In genomic region chr11:121236115-121237001, GRCh38 we compare ENCODE assay signal across 9 cellular contexts. TPM values are rescaled to one million over a fixed set of nuclear protein-coding genes. Genes with fewer than 3 reads are reported as not detected.
DNase-seq lines count a peak whose midpoint lies in the region; ATAC-seq and TF ChIP-seq lines count a peak whose summit lies in the region.
"Had no signal": no experiment of that assay in that cellular context is flagged by ENCODE, and none has a peak within 500 bp of the region (broad histone marks: within the 10 kb centered on the region; RNA-seq: fewer than 3 reads in every experiment).

No MANE protein-coding gene starts in this region.

- no peak overlapping the region for H3K27ac Mint-ChIP-seq in CD4-positive, alpha-beta memory T cell
- no peak overlapping the region for H3K27ac Mint-ChIP-seq in central memory CD8-positive, alpha-beta T cell (ENCODE audit: low read depth)

- H3K4me1 Mint-ChIP-seq in CD4-positive, alpha-beta memory T cell, result peaks cover 5 to 14% (median 9%) of the 10 kb centered on the region in 4 donors
- H3K4me1 Mint-ChIP-seq in central memory CD8-positive, alpha-beta T cell, result peaks cover 6% of the 10 kb centered on the region

- peak; percentile 71 for ATAC-seq in GM19467 (IDR thresholded peaks at IDR 0.05; ENCODE audit: unreplicated experiment)
- peak; percentile 77 for ATAC-seq in HG03442 (IDR thresholded peaks at IDR 0.05; ENCODE audit: unreplicated experiment)
- ATAC-seq in central memory CD8-positive, alpha-beta T cell (replicated peaks; ENCODE audit: extremely low read depth, poor library complexity, severe bottlenecking), result no peak

- peaks cover 10% of the 10 kb centered on the region for H3K27me3 ChIP-seq in CD4-positive, alpha-beta memory T cell (ENCODE audit: insufficient read depth, low read length)

- H3K4me1 ChIP-seq in CD4-positive, alpha-beta memory T cell (ENCODE audit: insufficient read depth, low read length), result peaks cover 5% of the 10 kb centered on the region

- no peak for DNase-seq in CD4-positive, alpha-beta memory T cell
- no peak for DNase-seq in central memory CD8-positive, alpha-beta T cell (ENCODE audit: low spot score in 2 of 2)
- no peak for DNase-seq in foreskin fibroblast
- no peak for DNase-seq in NCI-H748 (lab: John Stamatoyannopoulos, UW; ENCODE audit: unreplicated experiment)
- DNase-seq in DMS 273 treated with DMSO at 0.1 percent for 48 hours (lab: John Stamatoyannopoulos, UW), result no peak
- no peak for DNase-seq in DMS114 treated with DMSO at 0.1 percent for 48 hours (lab: John Stamatoyannopoulos, UW; ENCODE audit: unreplicated experiment)

- TF ChIP-seq CTCF in foreskin fibroblast (IDR thresholded peaks at IDR 0.05; ENCODE audit: low read depth, low read length), result no peak

- peaks cover 0 to 2% (median 0%) of the 10 kb centered on the region in 8 donors for H3K9me3 Mint-ChIP-seq in CD4-positive, alpha-beta memory T cell
- H3K9me3 Mint-ChIP-seq in central memory CD8-positive, alpha-beta T cell, result no peaks in the 10 kb centered on the region

- H3K36me3 ChIP-seq in CD4-positive, alpha-beta memory T cell (ENCODE audit: insufficient read depth, low read length), result no peaks in the 10 kb centered on the region
- H3K36me3 ChIP-seq: neutrophil had no signal

- H3K27ac ChIP-seq in CD4-positive, alpha-beta memory T cell (ENCODE audit: low read depth, low read length), result no peak overlapping the region
- H3K27ac ChIP-seq: neutrophil had no signal

- no peak overlapping the region for H3K4me3 ChIP-seq in CD4-positive, alpha-beta memory T cell (ENCODE audit: low read length in 2 of 2)
- H3K4me3 ChIP-seq in foreskin fibroblast (ENCODE audit: low read depth in 1 of 2, low read length in 2 of 2), result no peak overlapping the region

- peaks cover 19 to 29% of the 10 kb centered on the region in 2 donors for H3K27me3 Mint-ChIP-seq in CD4-positive, alpha-beta memory T cell
- peaks cover 45% of the 10 kb centered on the region for H3K27me3 Mint-ChIP-seq in central memory CD8-positive, alpha-beta T cell

- POLR2A ChIA-PET in CD4-positive, alpha-beta memory T cell (lab: Charles Lee; ENCODE audit: partially characterized antibody), result no interaction called here

- H3K9me3 ChIP-seq in CD4-positive, alpha-beta memory T cell (ENCODE audit: control insufficient read depth in 1 of 2, low read length in 2 of 2), result no peaks in the 10 kb centered on the region
- H3K9me3 ChIP-seq: neutrophil had no signal

- H3K4me3 Mint-ChIP-seq in CD4-positive, alpha-beta memory T cell, result peak overlapping the region in 7 of 8 donors; percentile 37 to 85 (median 72)
- H3K4me3 Mint-ChIP-seq in central memory CD8-positive, alpha-beta T cell, result peak overlapping the region; percentile 50

- CTCF ChIA-PET in CD4-positive, alpha-beta memory T cell (lab: Charles Lee; ENCODE audit: partially characterized antibody), result no interaction called here

- intact Hi-C loops in CD4-positive, alpha-beta memory T cell (cut with micrococcal nuclease), result no loop called here

- H3K36me3 Mint-ChIP-seq in CD4-positive, alpha-beta memory T cell, result no peaks in the 10 kb centered on the region
- no peaks in the 10 kb centered on the region for H3K36me3 Mint-ChIP-seq in central memory CD8-positive, alpha-beta T cell (ENCODE audit: insufficient read depth)

RNA-seq across cellular contexts. Expression of gene SC5D, which starts 56.2 kb away (rescaled TPM):
- 10 to 100 TPM; 27.4 to 28.7 TPM for total RNA-seq in CD4-positive, alpha-beta memory T cell
- 10 to 100 TPM in 1 of 2 donors, 1 to 10 TPM in 1; 8.2 to 16.5 TPM for polyA plus RNA-seq in CD4-positive, alpha-beta memory T cell
